In the genomic region with DNA sequence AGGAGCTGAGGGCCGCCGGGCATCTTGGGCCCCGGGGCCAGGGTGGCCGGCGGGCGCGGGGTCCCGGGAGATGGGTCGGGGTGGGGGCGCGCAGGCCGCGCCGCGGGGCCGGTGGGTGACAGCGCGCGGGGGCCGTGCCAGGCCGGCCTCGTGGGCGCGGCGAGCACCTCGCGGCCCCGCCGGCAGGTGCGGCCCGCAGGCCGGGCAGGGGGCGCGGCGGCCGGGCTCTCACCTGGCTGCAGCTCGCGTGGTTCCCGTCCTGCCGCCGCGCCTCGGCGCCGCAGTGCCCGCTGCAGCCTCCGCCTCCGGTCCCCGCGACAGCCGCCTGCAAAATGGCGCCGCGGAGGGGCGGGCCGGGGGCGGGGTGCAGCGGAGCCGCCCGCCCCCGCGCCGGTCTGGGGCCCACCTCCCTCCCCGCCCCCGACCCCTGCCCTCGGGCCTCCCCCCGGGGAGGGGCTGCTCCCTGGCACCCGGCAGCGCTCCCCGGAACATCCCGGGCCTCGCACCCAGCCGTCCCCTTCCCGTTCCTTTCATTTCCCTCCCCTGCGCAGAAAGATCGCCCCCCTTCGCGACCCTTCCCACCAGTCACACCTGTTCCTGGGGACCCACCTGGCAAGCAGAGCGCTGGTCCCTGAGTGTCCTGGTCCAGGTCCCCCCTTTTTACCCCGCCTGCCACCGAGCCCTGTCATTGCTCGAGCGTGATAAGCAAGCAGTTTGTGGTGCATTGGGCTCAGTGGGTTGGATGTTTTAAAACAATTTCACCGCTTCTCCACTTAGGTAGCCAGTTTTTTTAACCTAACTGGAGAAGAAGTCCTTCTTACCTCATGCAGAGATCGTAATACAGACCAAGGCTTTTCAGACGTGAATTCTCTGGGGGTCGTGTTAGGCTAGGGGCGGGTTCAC, we compare ENCODE assay signal across 1 cellular context.
TF ChIP-seq lines count a peak whose summit lies in the region.

A gene (minus strand): TSS at position 337 of the 903 bp plus-strand sequence. CDS start 68,948 bp downstream, outside the sequence.

TF ChIP-seq in HepG2, 621 proteins besides CTCF, POLR2A, EP300 and RAD21 (continued from another document and continues in another):
- TF ChIP-seq, protein P1, sequence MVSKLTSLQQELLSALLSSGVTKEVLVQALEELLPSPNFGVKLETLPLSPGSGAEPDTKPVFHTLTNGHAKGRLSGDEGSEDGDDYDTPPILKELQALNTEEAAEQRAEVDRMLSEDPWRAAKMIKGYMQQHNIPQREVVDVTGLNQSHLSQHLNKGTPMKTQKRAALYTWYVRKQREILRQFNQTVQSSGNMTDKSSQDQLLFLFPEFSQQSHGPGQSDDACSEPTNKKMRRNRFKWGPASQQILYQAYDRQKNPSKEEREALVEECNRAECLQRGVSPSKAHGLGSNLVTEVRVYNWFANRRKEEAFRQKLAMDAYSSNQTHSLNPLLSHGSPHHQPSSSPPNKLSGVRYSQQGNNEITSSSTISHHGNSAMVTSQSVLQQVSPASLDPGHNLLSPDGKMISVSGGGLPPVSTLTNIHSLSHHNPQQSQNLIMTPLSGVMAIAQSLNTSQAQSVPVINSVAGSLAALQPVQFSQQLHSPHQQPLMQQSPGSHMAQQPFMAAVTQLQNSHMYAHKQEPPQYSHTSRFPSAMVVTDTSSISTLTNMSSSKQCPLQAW (CRISPR knock-in tag; IDR thresholded peaks at IDR 0.05), result peak; percentile 70; the same call in 1 of the 2 replicates
- peak; percentile 94 for TF ChIP-seq YY1 (IDR thresholded peaks at IDR 0.05; ENCODE audit: insufficient read depth, insufficient replicate concordance, low read depth, low read length)
- peak; percentile 73; the same call in 1 of the 2 replicates for TF ChIP-seq ZNF598 (CRISPR knock-in tag; IDR thresholded peaks at IDR 0.05; ENCODE audit: borderline replicate concordance)
- peak; percentile 50; the same call in 1 of the 2 replicates for TF ChIP-seq ZNF772 (CRISPR knock-in tag; IDR thresholded peaks at IDR 0.05)
- TF ChIP-seq MIXL1 (CRISPR knock-in tag; IDR thresholded peaks at IDR 0.05), result no peak
- TF ChIP-seq THYN1 (CRISPR knock-in tag; IDR thresholded peaks at IDR 0.05; ENCODE audit: borderline replicate concordance, low read depth), result no peak
- TF ChIP-seq, protein P2, sequence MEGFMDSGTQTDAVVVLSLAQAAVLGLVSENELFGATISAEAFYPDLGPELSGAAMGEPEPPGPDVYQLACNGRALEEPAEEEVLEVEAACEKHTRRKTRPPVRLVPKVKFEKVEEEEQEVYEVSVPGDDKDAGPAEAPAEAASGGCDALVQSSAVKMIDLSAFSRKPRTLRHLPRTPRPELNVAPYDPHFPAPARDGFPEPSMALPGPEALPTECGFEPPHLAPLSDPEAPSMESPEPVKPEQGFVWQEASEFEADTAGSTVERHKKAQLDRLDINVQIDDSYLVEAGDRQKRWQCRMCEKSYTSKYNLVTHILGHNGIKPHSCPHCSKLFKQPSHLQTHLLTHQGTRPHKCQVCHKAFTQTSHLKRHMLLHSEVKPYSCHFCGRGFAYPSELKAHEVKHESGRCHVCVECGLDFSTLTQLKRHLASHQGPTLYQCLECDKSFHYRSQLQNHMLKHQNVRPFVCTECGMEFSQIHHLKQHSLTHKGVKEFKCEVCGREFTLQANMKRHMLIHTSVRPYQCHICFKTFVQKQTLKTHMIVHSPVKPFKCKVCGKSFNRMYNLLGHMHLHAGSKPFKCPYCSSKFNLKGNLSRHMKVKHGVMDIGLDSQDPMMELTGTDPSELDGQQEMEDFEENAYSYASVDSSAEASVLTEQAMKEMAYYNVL (CRISPR knock-in tag; IDR thresholded peaks at IDR 0.05; ENCODE audit: borderline replicate concordance), result peak; percentile 49; the same call in 1 of the 2 replicates
- TF ChIP-seq U2AF2 (IDR thresholded peaks at IDR 0.05; ENCODE audit: low read depth, low read length), result no peak
- peak; percentile 81; the same call in 1 of the 2 replicates for TF ChIP-seq ZNF274 (CRISPR knock-in tag; IDR thresholded peaks at IDR 0.05)
- TF ChIP-seq ZNF883 (CRISPR knock-in tag; IDR thresholded peaks at IDR 0.05; ENCODE audit: not compliant biosample characterization), result peak; percentile 48
- 0 out of 2 replicates have a peak, but pooled peaks have one; percentile 76 for TF ChIP-seq ZNF333 (CRISPR knock-in tag; IDR thresholded peaks at IDR 0.05; ENCODE audit: borderline replicate concordance)
- TF ChIP-seq CEBPG (CRISPR knock-in tag; IDR thresholded peaks at IDR 0.05), result no peak
- TF ChIP-seq ARNT2 (CRISPR knock-in tag; IDR thresholded peaks at IDR 0.05; ENCODE audit: low read depth), result peak; percentile 46; the same call in 1 of the 2 replicates
- TF ChIP-seq, protein P3, sequence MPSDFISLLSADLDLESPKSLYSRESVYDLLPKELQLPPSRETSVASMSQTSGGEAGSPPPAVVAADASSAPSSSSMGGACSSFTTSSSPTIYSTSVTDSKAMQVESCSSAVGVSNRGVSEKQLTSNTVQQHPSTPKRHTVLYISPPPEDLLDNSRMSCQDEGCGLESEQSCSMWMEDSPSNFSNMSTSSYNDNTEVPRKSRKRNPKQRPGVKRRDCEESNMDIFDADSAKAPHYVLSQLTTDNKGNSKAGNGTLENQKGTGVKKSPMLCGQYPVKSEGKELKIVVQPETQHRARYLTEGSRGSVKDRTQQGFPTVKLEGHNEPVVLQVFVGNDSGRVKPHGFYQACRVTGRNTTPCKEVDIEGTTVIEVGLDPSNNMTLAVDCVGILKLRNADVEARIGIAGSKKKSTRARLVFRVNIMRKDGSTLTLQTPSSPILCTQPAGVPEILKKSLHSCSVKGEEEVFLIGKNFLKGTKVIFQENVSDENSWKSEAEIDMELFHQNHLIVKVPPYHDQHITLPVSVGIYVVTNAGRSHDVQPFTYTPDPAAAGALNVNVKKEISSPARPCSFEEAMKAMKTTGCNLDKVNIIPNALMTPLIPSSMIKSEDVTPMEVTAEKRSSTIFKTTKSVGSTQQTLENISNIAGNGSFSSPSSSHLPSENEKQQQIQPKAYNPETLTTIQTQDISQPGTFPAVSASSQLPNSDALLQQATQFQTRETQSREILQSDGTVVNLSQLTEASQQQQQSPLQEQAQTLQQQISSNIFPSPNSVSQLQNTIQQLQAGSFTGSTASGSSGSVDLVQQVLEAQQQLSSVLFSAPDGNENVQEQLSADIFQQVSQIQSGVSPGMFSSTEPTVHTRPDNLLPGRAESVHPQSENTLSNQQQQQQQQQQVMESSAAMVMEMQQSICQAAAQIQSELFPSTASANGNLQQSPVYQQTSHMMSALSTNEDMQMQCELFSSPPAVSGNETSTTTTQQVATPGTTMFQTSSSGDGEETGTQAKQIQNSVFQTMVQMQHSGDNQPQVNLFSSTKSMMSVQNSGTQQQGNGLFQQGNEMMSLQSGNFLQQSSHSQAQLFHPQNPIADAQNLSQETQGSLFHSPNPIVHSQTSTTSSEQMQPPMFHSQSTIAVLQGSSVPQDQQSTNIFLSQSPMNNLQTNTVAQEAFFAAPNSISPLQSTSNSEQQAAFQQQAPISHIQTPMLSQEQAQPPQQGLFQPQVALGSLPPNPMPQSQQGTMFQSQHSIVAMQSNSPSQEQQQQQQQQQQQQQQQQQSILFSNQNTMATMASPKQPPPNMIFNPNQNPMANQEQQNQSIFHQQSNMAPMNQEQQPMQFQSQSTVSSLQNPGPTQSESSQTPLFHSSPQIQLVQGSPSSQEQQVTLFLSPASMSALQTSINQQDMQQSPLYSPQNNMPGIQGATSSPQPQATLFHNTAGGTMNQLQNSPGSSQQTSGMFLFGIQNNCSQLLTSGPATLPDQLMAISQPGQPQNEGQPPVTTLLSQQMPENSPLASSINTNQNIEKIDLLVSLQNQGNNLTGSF (CRISPR knock-in tag; IDR thresholded peaks at IDR 0.05), result 0 out of 2 replicates have a peak, but pooled peaks have one; percentile 35
- TF ChIP-seq, protein P4, sequence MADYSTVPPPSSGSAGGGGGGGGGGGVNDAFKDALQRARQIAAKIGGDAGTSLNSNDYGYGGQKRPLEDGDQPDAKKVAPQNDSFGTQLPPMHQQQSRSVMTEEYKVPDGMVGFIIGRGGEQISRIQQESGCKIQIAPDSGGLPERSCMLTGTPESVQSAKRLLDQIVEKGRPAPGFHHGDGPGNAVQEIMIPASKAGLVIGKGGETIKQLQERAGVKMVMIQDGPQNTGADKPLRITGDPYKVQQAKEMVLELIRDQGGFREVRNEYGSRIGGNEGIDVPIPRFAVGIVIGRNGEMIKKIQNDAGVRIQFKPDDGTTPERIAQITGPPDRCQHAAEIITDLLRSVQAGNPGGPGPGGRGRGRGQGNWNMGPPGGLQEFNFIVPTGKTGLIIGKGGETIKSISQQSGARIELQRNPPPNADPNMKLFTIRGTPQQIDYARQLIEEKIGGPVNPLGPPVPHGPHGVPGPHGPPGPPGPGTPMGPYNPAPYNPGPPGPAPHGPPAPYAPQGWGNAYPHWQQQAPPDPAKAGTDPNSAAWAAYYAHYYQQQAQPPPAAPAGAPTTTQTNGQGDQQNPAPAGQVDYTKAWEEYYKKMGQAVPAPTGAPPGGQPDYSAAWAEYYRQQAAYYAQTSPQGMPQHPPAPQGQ (CRISPR knock-in tag; IDR thresholded peaks at IDR 0.05; ENCODE audit: borderline replicate concordance), result 0 out of 2 replicates have a peak, but pooled peaks have one; percentile 34
- no peak for TF ChIP-seq SOX6 (IDR thresholded peaks at IDR 0.05)
- peak; percentile 57 for TF ChIP-seq SOX6 (CRISPR knock-in tag; IDR thresholded peaks at IDR 0.05)
- TF ChIP-seq, protein P5, sequence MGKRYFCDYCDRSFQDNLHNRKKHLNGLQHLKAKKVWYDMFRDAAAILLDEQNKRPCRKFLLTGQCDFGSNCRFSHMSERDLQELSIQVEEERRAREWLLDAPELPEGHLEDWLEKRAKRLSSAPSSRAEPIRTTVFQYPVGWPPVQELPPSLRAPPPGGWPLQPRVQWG (CRISPR knock-in tag; IDR thresholded peaks at IDR 0.05; ENCODE audit: borderline replicate concordance, low read depth), result no peak
- TF ChIP-seq SETDB1 (CRISPR knock-in tag; IDR thresholded peaks at IDR 0.05; ENCODE audit: borderline replicate concordance), result peak; percentile 39; the same call in 1 of the 2 replicates
- TF ChIP-seq, protein P6, sequence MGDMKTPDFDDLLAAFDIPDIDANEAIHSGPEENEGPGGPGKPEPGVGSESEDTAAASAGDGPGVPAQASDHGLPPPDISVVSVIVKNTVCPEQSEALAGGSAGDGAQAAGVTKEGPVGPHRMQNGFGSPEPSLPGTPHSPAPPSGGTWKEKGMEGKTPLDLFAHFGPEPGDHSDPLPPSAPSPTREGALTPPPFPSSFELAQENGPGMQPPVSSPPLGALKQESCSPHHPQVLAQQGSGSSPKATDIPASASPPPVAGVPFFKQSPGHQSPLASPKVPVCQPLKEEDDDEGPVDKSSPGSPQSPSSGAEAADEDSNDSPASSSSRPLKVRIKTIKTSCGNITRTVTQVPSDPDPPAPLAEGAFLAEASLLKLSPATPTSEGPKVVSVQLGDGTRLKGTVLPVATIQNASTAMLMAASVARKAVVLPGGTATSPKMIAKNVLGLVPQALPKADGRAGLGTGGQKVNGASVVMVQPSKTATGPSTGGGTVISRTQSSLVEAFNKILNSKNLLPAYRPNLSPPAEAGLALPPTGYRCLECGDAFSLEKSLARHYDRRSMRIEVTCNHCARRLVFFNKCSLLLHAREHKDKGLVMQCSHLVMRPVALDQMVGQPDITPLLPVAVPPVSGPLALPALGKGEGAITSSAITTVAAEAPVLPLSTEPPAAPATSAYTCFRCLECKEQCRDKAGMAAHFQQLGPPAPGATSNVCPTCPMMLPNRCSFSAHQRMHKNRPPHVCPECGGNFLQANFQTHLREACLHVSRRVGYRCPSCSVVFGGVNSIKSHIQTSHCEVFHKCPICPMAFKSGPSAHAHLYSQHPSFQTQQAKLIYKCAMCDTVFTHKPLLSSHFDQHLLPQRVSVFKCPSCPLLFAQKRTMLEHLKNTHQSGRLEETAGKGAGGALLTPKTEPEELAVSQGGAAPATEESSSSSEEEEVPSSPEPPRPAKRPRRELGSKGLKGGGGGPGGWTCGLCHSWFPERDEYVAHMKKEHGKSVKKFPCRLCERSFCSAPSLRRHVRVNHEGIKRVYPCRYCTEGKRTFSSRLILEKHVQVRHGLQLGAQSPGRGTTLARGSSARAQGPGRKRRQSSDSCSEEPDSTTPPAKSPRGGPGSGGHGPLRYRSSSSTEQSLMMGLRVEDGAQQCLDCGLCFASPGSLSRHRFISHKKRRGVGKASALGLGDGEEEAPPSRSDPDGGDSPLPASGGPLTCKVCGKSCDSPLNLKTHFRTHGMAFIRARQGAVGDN (CRISPR knock-in tag; IDR thresholded peaks at IDR 0.05), result peak; percentile 78
- peak; percentile 79 for TF ChIP-seq ZNF501 (CRISPR knock-in tag; IDR thresholded peaks at IDR 0.05)
- TF ChIP-seq ZSCAN21 (CRISPR knock-in tag; IDR thresholded peaks at IDR 0.05; ENCODE audit: borderline replicate concordance), result 0 out of 2 replicates have a peak, but pooled peaks have one; percentile 61
- TF ChIP-seq SAP130 (CRISPR knock-in tag; IDR thresholded peaks at IDR 0.05; ENCODE audit: low read depth), result peak; percentile 56
- TF ChIP-seq, protein P7, sequence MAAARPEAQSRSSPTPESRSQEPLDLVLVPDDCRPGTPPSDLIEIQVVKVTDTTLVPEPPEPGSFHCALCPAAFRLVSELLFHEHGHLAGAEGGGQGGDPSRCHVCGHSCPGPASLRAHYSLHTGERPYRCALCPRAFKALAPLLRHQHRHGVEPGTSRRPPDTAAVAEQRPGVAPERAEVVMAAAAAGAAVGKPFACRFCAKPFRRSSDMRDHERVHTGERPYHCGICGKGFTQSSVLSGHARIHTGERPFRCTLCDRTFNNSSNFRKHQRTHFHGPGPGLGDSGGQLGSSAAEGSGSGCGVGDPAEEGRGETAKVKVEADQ (CRISPR knock-in tag; IDR thresholded peaks at IDR 0.05; ENCODE audit: borderline replicate concordance), result 0 out of 2 replicates have a peak, but pooled peaks have one; percentile 17
- TF ChIP-seq ZMYM3 (CRISPR knock-in tag; IDR thresholded peaks at IDR 0.05), result no peak
- TF ChIP-seq KAT8 (CRISPR knock-in tag; IDR thresholded peaks at IDR 0.05), result no peak
- no peak for TF ChIP-seq ZNF749 (CRISPR knock-in tag; IDR thresholded peaks at IDR 0.05; ENCODE audit: borderline replicate concordance)
- TF ChIP-seq ZNF460 (CRISPR knock-in tag; IDR thresholded peaks at IDR 0.05; ENCODE audit: borderline replicate concordance), result peak; percentile 10; the same call in 1 of the 2 replicates
- TF ChIP-seq ELF3 (CRISPR knock-in tag; IDR thresholded peaks at IDR 0.05), result 0 out of 2 replicates have a peak, but pooled peaks have one; percentile 29
- peak; percentile 58; the same call in 1 of the 2 replicates for TF ChIP-seq IRF2 (CRISPR knock-in tag; IDR thresholded peaks at IDR 0.05)
- no peak for TF ChIP-seq ZSCAN22 (CRISPR knock-in tag; IDR thresholded peaks at IDR 0.05)
- peak; percentile 23; the same call in 1 of the 2 replicates for TF ChIP-seq MED1 (CRISPR knock-in tag; IDR thresholded peaks at IDR 0.05)
- TF ChIP-seq ZNF446 (CRISPR knock-in tag; IDR thresholded peaks at IDR 0.05), result peak; percentile 29; the same call in 1 of the 2 replicates
- peak; percentile 69 for TF ChIP-seq ZNF781 (CRISPR knock-in tag; IDR thresholded peaks at IDR 0.05; ENCODE audit: borderline replicate concordance, not compliant biosample characterization)
- TF ChIP-seq IRX3 (CRISPR knock-in tag; IDR thresholded peaks at IDR 0.05; ENCODE audit: borderline replicate concordance, low read depth), result 0 out of 2 replicates have a peak, but pooled peaks have one; percentile 50
- TF ChIP-seq, protein P8, sequence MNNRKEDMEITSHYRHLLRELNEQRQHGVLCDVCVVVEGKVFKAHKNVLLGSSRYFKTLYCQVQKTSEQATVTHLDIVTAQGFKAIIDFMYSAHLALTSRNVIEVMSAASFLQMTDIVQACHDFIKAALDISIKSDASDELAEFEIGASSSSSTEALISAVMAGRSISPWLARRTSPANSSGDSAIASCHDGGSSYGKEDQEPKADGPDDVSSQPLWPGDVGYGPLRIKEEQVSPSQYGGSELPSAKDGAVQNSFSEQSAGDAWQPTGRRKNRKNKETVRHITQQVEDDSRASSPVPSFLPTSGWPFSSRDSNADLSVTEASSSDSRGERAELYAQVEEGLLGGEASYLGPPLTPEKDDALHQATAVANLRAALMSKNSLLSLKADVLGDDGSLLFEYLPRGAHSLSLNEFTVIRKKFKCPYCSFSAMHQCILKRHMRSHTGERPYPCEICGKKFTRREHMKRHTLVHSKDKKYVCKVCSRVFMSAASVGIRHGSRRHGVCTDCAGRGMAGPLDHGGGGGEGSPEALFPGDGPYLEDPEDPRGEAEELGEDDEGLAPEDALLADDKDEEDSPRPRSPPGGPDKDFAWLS (CRISPR knock-in tag; IDR thresholded peaks at IDR 0.05; ENCODE audit: borderline replicate concordance), result peak; percentile 63; the same call in 1 of the 2 replicates
